ENCODE assay signal across 8 cellular contexts in the genomic region with DNA sequence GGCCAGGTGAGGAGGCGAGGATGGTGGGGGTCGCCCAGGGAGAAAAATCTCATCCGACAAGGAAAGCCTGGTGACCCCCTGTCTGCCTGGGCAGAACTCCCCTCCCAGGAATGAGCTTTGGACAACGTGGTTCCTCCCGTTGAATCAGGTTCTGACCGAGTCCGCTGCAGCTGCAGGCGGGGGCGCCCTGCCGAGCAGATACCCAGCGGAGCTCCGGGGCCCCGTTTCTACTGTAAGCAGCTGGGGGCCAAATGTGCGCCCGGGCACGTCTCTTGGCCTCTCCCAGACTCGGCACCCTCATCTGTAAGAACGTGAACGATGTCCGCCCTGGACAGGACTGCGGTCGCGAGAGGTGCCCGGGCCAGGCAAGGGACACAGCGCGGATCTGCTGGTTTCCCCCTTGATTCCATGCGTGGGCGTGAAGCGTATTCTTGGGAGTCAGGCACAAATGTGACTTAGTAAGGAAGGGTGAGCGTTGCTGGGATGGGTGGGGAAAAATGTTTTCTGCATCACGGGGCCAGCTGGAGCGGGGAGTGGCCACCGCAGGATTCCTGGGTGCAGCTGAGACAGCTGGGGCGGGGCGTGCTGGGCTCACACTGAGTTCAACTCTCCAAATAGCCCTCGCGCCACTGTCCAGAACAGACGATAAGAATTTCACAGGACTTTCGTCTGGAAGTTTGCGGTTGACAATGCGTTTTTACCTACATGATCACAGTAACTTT. TPM values are rescaled to one million over a fixed set of nuclear protein-coding genes. Genes with fewer than 3 reads are reported as not detected.
DNase-seq lines count a peak whose midpoint lies in the region; ATAC-seq and TF ChIP-seq lines count a peak whose summit lies in the region.

No MANE protein-coding gene starts in this region.

- H3K27me3 ChIP-seq in ACC112 (ENCODE audit: insufficient read depth, low read length) = no peaks in the 10 kb centered on the region
- H3K27me3 ChIP-seq in endocrine pancreas (ENCODE audit: control insufficient read depth, insufficient read depth, low read length) = peaks cover 8% of the 10 kb centered on the region
- H3K27me3 ChIP-seq in upper lobe of right lung = peaks cover 34% of the 10 kb centered on the region

- H3K36me3 Mint-ChIP-seq in activated CD4-positive, alpha-beta T cell treated with anti-CD3 and anti-CD28 coated beads, Interleukin-2, amount 10 ng/mL, durations not matched to agents 24 days and 14 days (ENCODE audit: low read depth) = no peaks in the 10 kb centered on the region

- DNase-seq in M059J (ENCODE audit: low read depth) (peak; percentile 75), lung microvascular endothelial cell (ENCODE audit: low read depth in 2 of 2) (peak; percentile 23 to 52), upper lobe of right lung (peak; percentile 89), NCI-H2081 treated with DMSO at 0.1 percent for 48 hours (lab: John Stamatoyannopoulos, UW) (no peak)
- no peak for DNase-seq in activated CD4-positive, alpha-beta T cell treated with anti-CD3 and anti-CD28 coated beads, Interleukin-2, amount 10 ng/mL, durations not matched to agents 24 days and 14 days

- H3K4me3 Mint-ChIP-seq in activated CD4-positive, alpha-beta T cell treated with anti-CD3 and anti-CD28 coated beads, Interleukin-2, amount 10 ng/mL, durations not matched to agents 24 days and 14 days = no peak overlapping the region

- intact Hi-C loops in upper lobe of right lung (cut with DNase I) = no loop called here
- intact Hi-C loops in activated CD4-positive, alpha-beta T cell treated with anti-CD3 and anti-CD28 coated beads, Interleukin-2, amount 10 ng/mL, durations not matched to agents 24 days and 14 days (cut with micrococcal nuclease) = no loop called here

- H3K4me1 Mint-ChIP-seq in activated CD4-positive, alpha-beta T cell treated with anti-CD3 and anti-CD28 coated beads, Interleukin-2, amount 10 ng/mL, durations not matched to agents 24 days and 14 days = peaks cover 4% of the 10 kb centered on the region

- peak overlapping the region; percentile 54 for H3K9ac ChIP-seq in endocrine pancreas (ENCODE audit: control insufficient read depth, insufficient read depth, low read length)

- peak overlapping the region; percentile 90 for H2AFZ ChIP-seq in ACC112 (ENCODE audit: low read length, unreplicated experiment)

- peak; percentile 92 for ATAC-seq in upper lobe of right lung
- ATAC-seq in HG02678 (IDR thresholded peaks at IDR 0.05; ENCODE audit: unreplicated experiment) = no peak

- H3K4me3 ChIP-seq in ACC112 (ENCODE audit: low read depth, low read length) (peak overlapping the region; percentile 79), endocrine pancreas (ENCODE audit: control insufficient read depth, insufficient read depth, low read length) (no peak overlapping the region), upper lobe of right lung (peak overlapping the region; percentile 45)

- H3K36me3 ChIP-seq in ACC112 (ENCODE audit: insufficient read depth, low read length) = no peaks in the 10 kb centered on the region
- H3K36me3 ChIP-seq in endocrine pancreas (ENCODE audit: control insufficient read depth, insufficient read depth, low read length) = no peaks in the 10 kb centered on the region
- H3K36me3 ChIP-seq in upper lobe of right lung = no peaks in the 10 kb centered on the region

- peaks cover 52% of the 10 kb centered on the region for H3K27me3 Mint-ChIP-seq in activated CD4-positive, alpha-beta T cell treated with anti-CD3 and anti-CD28 coated beads, Interleukin-2, amount 10 ng/mL, durations not matched to agents 24 days and 14 days

- H3K9me3 Mint-ChIP-seq in activated CD4-positive, alpha-beta T cell treated with anti-CD3 and anti-CD28 coated beads, Interleukin-2, amount 10 ng/mL, durations not matched to agents 24 days and 14 days = no peaks in the 10 kb centered on the region

- H3K79me2 ChIP-seq in ACC112 (ENCODE audit: control insufficient read depth, insufficient read depth, low read length, unreplicated experiment) = no peaks in the 10 kb centered on the region

- H3K9me3 ChIP-seq in endocrine pancreas (ENCODE audit: control insufficient read depth, low read length) (no peaks in the 10 kb centered on the region), upper lobe of right lung (no peaks in the 10 kb centered on the region)

- H3K4me1 ChIP-seq in ACC112 (ENCODE audit: control insufficient read depth, insufficient read depth, low read length, unreplicated experiment) (peaks cover 14% of the 10 kb centered on the region), endocrine pancreas (ENCODE audit: control insufficient read depth, insufficient read depth, low read length) (no peaks in the 10 kb centered on the region), upper lobe of right lung (peaks cover 12% of the 10 kb centered on the region)

- TF ChIP-seq CTCF in upper lobe of right lung (IDR thresholded peaks at IDR 0.05) = no peak

- H3K27ac ChIP-seq in ACC112 (ENCODE audit: low read depth, low read length) = peak overlapping the region; percentile 20; the same call in 1 of the 2 replicates
- peak overlapping the region; percentile 70 for H3K27ac ChIP-seq in upper lobe of right lung

- no peak overlapping the region for H3K27ac Mint-ChIP-seq in activated CD4-positive, alpha-beta T cell treated with anti-CD3 and anti-CD28 coated beads, Interleukin-2, amount 10 ng/mL, durations not matched to agents 24 days and 14 days

RNA-seq across cellular contexts. Expression of gene TUBB6, which starts 20.2 kb away (rescaled TPM):
- 207 and 350 TPM in 2 replicates for total RNA-seq in M059J (2014; rRNA removed; shearing (Covaris generic))
- total RNA-seq in lung microvascular endothelial cell = 832 and 861 TPM in 2 replicates
- total RNA-seq in upper lobe of right lung = 110 TPM
- 36.6 and 40.2 TPM in 2 replicates for total RNA-seq in activated CD4-positive, alpha-beta T cell treated with anti-CD3 and anti-CD28 coated beads, Interleukin-2, amount 10 ng/mL, durations not matched to agents 24 days and 14 days

RNA-seq across cellular contexts. Expression of gene CIDEA, which starts 33.7 kb away (rescaled TPM):
- not detected in 2 replicates for total RNA-seq in M059J (2014; rRNA removed; shearing (Covaris generic))
- total RNA-seq in lung microvascular endothelial cell (1.7 TPM in 1 of 2 replicates, not detected in the other), upper lobe of right lung (not detected)
- not detected in 2 replicates for total RNA-seq in activated CD4-positive, alpha-beta T cell treated with anti-CD3 and anti-CD28 coated beads, Interleukin-2, amount 10 ng/mL, durations not matched to agents 24 days and 14 days

Comparison
In these comparisons a context has a peak if more than half of its experiments do, and no peak if none do; other contexts are left out.
1. DNase-seq: peak in M059J (single experiment), lung microvascular endothelial cell (2 of 2) and upper lobe of right lung (single experiment); none in NCI-H2081 treated with DMSO at 0.1 percent for 48 hours (single experiment) and activated CD4-positive, alpha-beta T cell treated with anti-CD3 and anti-CD28 coated beads, Interleukin-2, amount 10 ng/mL, durations not matched to agents 24 days and 14 days (single experiment).